In the genomic region with DNA sequence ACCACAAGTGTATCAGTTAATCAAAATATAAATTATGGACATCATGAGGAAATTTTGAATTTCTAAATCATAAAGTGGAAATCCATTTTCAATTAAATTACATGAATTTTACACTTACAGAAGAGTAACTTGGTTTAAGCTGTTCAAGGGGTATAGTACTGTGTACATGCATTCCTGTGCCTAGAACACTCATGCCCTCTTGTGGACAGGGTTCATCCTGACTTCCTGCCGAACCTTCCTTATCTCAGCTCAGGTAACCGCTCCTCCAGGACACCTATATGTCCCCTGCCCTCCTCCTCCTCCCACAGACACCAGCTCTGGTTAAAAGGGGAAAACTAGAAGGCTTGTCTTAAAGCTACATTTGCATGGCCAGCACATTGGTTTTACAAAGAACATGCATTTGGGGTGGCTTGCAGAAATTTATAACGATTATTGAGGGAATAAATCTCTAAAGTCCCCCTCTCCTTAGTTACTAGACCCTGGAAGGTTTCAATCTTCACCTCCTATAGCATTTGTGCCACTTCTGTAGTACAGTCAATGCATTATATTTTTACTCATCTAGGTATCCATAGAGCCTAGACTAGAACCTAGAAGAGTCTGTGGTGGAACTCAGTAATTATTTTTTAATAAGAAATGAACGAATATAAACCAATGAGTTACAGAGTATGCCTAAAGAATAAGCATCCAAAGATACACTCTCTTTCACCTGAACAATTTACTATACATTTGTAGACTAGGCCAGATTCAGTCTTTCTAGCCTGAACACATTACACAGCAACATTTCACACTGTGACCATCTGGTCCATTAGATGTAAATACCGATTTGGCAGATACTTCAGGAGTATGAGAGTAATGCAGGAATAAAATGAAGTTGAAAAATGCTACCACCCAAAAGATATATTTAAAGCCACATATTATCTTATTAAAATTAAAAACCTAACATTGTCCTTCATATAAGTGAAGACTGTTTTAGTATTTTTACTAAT, we compare ENCODE assay signal across 8 cellular contexts.
DNase-seq lines count a peak whose midpoint lies in the region; ATAC-seq and TF ChIP-seq lines count a peak whose summit lies in the region.

No MANE protein-coding gene starts in this region.

- no peaks in the 10 kb centered on the region for H3K36me3 Mint-ChIP-seq in T-cell

- no peak overlapping the region for H3K27ac Mint-ChIP-seq in T-cell

- WGBS in adrenal gland, 4 donors = 51 to 57% (median 53%) methylated on average over 5 of the region's 5 CpGs
- 68 to 70% methylated on average over 5 of the region's 5 CpGs for WGBS in gastroesophageal sphincter (ENCODE audit: low coverage in 1 of 2), 2 donors

- no peaks in the 10 kb centered on the region for H3K36me3 ChIP-seq in adrenal gland (replicated peaks in 1 of 2)
- no peaks in the 10 kb centered on the region for H3K36me3 ChIP-seq in gastroesophageal sphincter

- H3K4me3 Mint-ChIP-seq in T-cell = no peak overlapping the region

- TF ChIP-seq CTCF in adrenal gland (IDR thresholded peaks at IDR 0.05) (peak in 5 of 6 experiments; percentile 14 to 34 (median 27)), gastroesophageal sphincter (IDR thresholded peaks at IDR 0.05) (no peak)

- intact Hi-C loops in adrenal gland (cut with DNase I) = no loop called here

- POLR2A ChIA-PET in T-cell (lab: Charles Lee) = no interaction called here

- H3K27me3 ChIP-seq in adrenal gland = no peaks in the 10 kb centered on the region
- no peaks in the 10 kb centered on the region for H3K27me3 ChIP-seq in gastroesophageal sphincter

- peak; percentile 78 for ATAC-seq in GM18861 (IDR thresholded peaks at IDR 0.05; ENCODE audit: unreplicated experiment)
- peak; percentile 74 for ATAC-seq in HG02943 (IDR thresholded peaks at IDR 0.05; ENCODE audit: low read depth, unreplicated experiment)
- no peak for ATAC-seq in T-cell (replicated peaks in 1 of 4)
- ATAC-seq in gastroesophageal sphincter = no peak

- peaks cover 0 to 6% (median 3%) of the 10 kb centered on the region in 3 donors for H3K9me3 Mint-ChIP-seq in T-cell

- DNase-seq in Ammon's horn (ENCODE audit: low spot score) (peak; percentile 40), NCI-H2107 (lab: John Stamatoyannopoulos, UW) (peak; percentile 12), adrenal gland (peak in 4 of 7 donors; percentile 10 to 23 (median 14)), left kidney (ENCODE audit: low read depth, low spot score) (peak; percentile 77), T-cell (no peak)

- CTCF ChIA-PET in T-cell (lab: Charles Lee) = no interaction called here

- H3K4me1 ChIP-seq in adrenal gland (replicated peaks in 1 of 2) (no peaks in the 10 kb centered on the region), gastroesophageal sphincter (no peaks in the 10 kb centered on the region)

- H3K9me3 ChIP-seq in adrenal gland (replicated peaks in 1 of 3) = no peaks in the 10 kb centered on the region
- H3K9me3 ChIP-seq in gastroesophageal sphincter = no peaks in the 10 kb centered on the region

- TF ChIP-seq POLR2A in adrenal gland (IDR thresholded peaks at IDR 0.05) (no peak), gastroesophageal sphincter (IDR thresholded peaks at IDR 0.05) (no peak)

- H3K4me1 Mint-ChIP-seq in T-cell = no peaks in the 10 kb centered on the region

- H3K4me3 ChIP-seq in adrenal gland = no peak overlapping the region
- H3K4me3 ChIP-seq in gastroesophageal sphincter = no peak overlapping the region

- H3K27ac ChIP-seq in adrenal gland (no peak overlapping the region), gastroesophageal sphincter (no peak overlapping the region)

- no peaks in the 10 kb centered on the region for H3K27me3 Mint-ChIP-seq in T-cell

- TF ChIP-seq EP300 in gastroesophageal sphincter (IDR thresholded peaks at IDR 0.05) = no peak

Comparison
In these comparisons a context has a peak if more than half of its experiments do, and no peak if none do; other contexts are left out.
1. DNase-seq: peak in Ammon's horn (single experiment), NCI-H2107 (single experiment), adrenal gland (4 of 7) and left kidney (single experiment); none in T-cell (0 of 34).
2. ATAC-seq: peak in GM18861 (single experiment) and HG02943 (single experiment); none in T-cell (0 of 4) and gastroesophageal sphincter (single experiment).
3. CTCF ChIP-seq: peak in adrenal gland (5 of 6); none in gastroesophageal sphincter (0 of 4).